In genomic region chr19:15629003-15629880, GRCh38 we compare ENCODE assay signal across 1 cellular context.
TF ChIP-seq lines count a peak whose summit lies in the region.

No MANE protein-coding gene starts in this region.

TF ChIP-seq in WTC11, 78 proteins besides CTCF, POLR2A, EP300 and RAD21 (continued from another document):
- TF ChIP-seq ARID4B (CRISPR knock-in tag; IDR thresholded peaks at IDR 0.05; ENCODE audit: borderline replicate concordance) (no peak), USF1 (CRISPR knock-in tag; IDR thresholded peaks at IDR 0.05) (no peak), E2F4 (CRISPR knock-in tag; IDR thresholded peaks at IDR 0.05; ENCODE audit: borderline replicate concordance, low read depth) (no peak)
TF ChIP-seq in WTC11: peak in this region for 0.
